In the genomic region with DNA sequence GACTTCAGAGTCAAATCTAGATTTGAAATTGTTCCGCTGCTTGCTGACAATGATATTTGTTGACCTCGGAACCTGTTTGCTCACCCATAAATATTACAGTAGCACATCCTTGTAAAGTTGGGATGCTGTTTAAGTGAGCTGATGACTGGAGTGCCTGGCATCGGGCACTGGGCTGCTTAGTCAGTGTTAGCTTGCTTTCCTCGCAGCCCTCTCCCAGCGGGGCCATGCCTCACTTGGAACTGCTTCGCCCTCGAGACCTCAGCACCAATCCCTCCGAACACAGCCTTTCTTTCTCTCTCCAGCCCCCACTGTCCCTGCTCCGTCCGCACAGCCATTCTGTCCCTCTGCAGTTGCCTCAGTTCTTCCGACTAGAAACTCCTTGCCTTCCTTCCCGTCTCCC, we compare ENCODE assay signal across 14 cellular contexts. TPM values are rescaled to one million over a fixed set of nuclear protein-coding genes. Genes with fewer than 3 reads are reported as not detected.
"Had no signal": no experiment of that assay in that cellular context is flagged by ENCODE, and none has a peak within 500 bp of the region (broad histone marks: within the 10 kb centered on the region; RNA-seq: fewer than 3 reads in every experiment).

No MANE protein-coding gene starts in this region.

- H3K4me3 ChIP-seq: colonic mucosa, esophagus muscularis mucosa, pancreas, sigmoid colon, spleen, stomach, thoracic aorta, upper lobe of right lung had no signal

- H3K27ac ChIP-seq: colonic mucosa, esophagus muscularis mucosa, pancreas, sigmoid colon, stomach, thoracic aorta, upper lobe of right lung had no signal

- H3K27ac Mint-ChIP-seq: activated CD4-positive, alpha-beta T cell treated with anti-CD3 and anti-CD28 coated beads, Interleukin-2, amount 10 ng/mL, durations not matched to agents 7 days and 5 days had no signal

- H3K27me3 Mint-ChIP-seq: activated CD4-positive, alpha-beta T cell treated with anti-CD3 and anti-CD28 coated beads, Interleukin-2, amount 10 ng/mL, durations not matched to agents 7 days and 5 days had no signal

- H3K4me3 Mint-ChIP-seq: activated CD4-positive, alpha-beta T cell treated with anti-CD3 and anti-CD28 coated beads, Interleukin-2, amount 10 ng/mL, durations not matched to agents 7 days and 5 days had no signal

- H3K9me3 Mint-ChIP-seq: activated CD4-positive, alpha-beta T cell treated with anti-CD3 and anti-CD28 coated beads, Interleukin-2, amount 10 ng/mL, durations not matched to agents 7 days and 5 days had no signal

- H3K36me3 ChIP-seq: colonic mucosa, pancreas had no signal

- DNase-seq: activated CD4-positive, alpha-beta T cell treated with anti-CD3 and anti-CD28 coated beads, Interleukin-2, amount 10 ng/mL, durations not matched to agents 7 days and 5 days; activated CD4-positive, CD25-positive, alpha-beta regulatory T cell; activated CD8-positive, alpha-beta memory T cell treated with anti-CD3 and anti-CD28 coated beads for 24 hours; colonic mucosa; foreskin fibroblast; pancreas; sigmoid colon; spleen; stomach; upper lobe of right lung had no signal

- H3K9me3 ChIP-seq: colonic mucosa, esophagus muscularis mucosa, pancreas, sigmoid colon, spleen, stomach, thoracic aorta, upper lobe of right lung had no signal

- H3K27me3 ChIP-seq: colonic mucosa, esophagus muscularis mucosa, pancreas, sigmoid colon, spleen, stomach, upper lobe of right lung had no signal

- H3K4me1 ChIP-seq: colonic mucosa, esophagus muscularis mucosa, pancreas, sigmoid colon, stomach, upper lobe of right lung had no signal

- FAIRE-seq: pancreas, TTC549 had no signal

- ATAC-seq: pancreas, upper lobe of right lung had no signal

RNA-seq across cellular contexts. Expression of a gene that starts 35.4 kb away (rescaled TPM):
- total RNA-seq: myocyte, thoracic aorta had no signal
